Comparison of ENCODE assay signal across 1 cellular context in the genomic region with DNA sequence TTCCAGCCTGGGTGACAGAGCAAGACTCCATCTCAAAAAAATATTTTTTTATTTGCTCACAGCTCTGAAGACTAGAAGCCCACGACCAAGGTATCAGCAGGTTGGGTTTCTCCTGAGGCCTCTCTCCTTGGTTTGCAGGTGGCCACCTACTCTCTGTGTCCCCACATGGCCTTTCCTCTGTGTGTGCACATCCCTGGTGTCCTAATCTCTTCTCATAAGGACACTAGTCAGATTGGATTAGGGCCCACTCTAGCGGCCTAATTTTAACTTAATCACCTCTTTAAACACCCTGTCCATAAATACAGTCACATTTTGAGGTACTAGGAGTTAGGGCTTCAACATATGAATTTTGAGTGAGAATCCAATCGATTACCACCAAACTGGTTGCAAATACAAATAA.
TF ChIP-seq lines count a peak whose summit lies in the region.

No MANE protein-coding gene starts in this region.

TF ChIP-seq in H1, 55 proteins besides CTCF, POLR2A, EP300 and RAD21:
- TF ChIP-seq, protein P1, sequence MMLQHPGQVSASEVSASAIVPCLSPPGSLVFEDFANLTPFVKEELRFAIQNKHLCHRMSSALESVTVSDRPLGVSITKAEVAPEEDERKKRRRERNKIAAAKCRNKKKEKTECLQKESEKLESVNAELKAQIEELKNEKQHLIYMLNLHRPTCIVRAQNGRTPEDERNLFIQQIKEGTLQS (IDR thresholded peaks at IDR 0.05; ENCODE audit: insufficient read depth, low read depth, low read length), result no peak
- TF ChIP-seq KDM4A (IDR thresholded peaks at IDR 0.05; ENCODE audit: low read depth, low read length, severe bottlenecking) (no peak), RXRA (IDR thresholded peaks at IDR 0.05; ENCODE audit: insufficient read depth, low read depth, low read length) (no peak), EGR1 (IDR thresholded peaks at IDR 0.05; ENCODE audit: borderline replicate concordance, low read depth, low read length) (no peak), KDM5A (IDR thresholded peaks at IDR 0.05; ENCODE audit: low read length) (no peak), BCL11A (IDR thresholded peaks at IDR 0.05; ENCODE audit: low read depth in 2 of 2, low read length in 2 of 2) (no peak)
- TF ChIP-seq, protein P2, sequence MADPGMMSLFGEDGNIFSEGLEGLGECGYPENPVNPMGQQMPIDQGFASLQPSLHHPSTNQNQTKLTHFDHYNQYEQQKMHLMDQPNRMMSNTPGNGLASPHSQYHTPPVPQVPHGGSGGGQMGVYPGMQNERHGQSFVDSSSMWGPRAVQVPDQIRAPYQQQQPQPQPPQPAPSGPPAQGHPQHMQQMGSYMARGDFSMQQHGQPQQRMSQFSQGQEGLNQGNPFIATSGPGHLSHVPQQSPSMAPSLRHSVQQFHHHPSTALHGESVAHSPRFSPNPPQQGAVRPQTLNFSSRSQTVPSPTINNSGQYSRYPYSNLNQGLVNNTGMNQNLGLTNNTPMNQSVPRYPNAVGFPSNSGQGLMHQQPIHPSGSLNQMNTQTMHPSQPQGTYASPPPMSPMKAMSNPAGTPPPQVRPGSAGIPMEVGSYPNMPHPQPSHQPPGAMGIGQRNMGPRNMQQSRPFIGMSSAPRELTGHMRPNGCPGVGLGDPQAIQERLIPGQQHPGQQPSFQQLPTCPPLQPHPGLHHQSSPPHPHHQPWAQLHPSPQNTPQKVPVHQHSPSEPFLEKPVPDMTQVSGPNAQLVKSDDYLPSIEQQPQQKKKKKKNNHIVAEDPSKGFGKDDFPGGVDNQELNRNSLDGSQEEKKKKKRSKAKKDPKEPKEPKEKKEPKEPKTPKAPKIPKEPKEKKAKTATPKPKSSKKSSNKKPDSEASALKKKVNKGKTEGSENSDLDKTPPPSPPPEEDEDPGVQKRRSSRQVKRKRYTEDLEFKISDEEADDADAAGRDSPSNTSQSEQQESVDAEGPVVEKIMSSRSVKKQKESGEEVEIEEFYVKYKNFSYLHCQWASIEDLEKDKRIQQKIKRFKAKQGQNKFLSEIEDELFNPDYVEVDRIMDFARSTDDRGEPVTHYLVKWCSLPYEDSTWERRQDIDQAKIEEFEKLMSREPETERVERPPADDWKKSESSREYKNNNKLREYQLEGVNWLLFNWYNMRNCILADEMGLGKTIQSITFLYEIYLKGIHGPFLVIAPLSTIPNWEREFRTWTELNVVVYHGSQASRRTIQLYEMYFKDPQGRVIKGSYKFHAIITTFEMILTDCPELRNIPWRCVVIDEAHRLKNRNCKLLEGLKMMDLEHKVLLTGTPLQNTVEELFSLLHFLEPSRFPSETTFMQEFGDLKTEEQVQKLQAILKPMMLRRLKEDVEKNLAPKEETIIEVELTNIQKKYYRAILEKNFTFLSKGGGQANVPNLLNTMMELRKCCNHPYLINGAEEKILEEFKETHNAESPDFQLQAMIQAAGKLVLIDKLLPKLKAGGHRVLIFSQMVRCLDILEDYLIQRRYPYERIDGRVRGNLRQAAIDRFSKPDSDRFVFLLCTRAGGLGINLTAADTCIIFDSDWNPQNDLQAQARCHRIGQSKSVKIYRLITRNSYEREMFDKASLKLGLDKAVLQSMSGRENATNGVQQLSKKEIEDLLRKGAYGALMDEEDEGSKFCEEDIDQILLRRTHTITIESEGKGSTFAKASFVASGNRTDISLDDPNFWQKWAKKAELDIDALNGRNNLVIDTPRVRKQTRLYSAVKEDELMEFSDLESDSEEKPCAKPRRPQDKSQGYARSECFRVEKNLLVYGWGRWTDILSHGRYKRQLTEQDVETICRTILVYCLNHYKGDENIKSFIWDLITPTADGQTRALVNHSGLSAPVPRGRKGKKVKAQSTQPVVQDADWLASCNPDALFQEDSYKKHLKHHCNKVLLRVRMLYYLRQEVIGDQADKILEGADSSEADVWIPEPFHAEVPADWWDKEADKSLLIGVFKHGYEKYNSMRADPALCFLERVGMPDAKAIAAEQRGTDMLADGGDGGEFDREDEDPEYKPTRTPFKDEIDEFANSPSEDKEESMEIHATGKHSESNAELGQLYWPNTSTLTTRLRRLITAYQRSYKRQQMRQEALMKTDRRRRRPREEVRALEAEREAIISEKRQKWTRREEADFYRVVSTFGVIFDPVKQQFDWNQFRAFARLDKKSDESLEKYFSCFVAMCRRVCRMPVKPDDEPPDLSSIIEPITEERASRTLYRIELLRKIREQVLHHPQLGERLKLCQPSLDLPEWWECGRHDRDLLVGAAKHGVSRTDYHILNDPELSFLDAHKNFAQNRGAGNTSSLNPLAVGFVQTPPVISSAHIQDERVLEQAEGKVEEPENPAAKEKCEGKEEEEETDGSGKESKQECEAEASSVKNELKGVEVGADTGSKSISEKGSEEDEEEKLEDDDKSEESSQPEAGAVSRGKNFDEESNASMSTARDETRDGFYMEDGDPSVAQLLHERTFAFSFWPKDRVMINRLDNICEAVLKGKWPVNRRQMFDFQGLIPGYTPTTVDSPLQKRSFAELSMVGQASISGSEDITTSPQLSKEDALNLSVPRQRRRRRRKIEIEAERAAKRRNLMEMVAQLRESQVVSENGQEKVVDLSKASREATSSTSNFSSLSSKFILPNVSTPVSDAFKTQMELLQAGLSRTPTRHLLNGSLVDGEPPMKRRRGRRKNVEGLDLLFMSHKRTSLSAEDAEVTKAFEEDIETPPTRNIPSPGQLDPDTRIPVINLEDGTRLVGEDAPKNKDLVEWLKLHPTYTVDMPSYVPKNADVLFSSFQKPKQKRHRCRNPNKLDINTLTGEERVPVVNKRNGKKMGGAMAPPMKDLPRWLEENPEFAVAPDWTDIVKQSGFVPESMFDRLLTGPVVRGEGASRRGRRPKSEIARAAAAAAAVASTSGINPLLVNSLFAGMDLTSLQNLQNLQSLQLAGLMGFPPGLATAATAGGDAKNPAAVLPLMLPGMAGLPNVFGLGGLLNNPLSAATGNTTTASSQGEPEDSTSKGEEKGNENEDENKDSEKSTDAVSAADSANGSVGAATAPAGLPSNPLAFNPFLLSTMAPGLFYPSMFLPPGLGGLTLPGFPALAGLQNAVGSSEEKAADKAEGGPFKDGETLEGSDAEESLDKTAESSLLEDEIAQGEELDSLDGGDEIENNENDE (IDR thresholded peaks at IDR 0.05; ENCODE audit: insufficient replicate concordance, low read length), result no peak
